In the genomic region with DNA sequence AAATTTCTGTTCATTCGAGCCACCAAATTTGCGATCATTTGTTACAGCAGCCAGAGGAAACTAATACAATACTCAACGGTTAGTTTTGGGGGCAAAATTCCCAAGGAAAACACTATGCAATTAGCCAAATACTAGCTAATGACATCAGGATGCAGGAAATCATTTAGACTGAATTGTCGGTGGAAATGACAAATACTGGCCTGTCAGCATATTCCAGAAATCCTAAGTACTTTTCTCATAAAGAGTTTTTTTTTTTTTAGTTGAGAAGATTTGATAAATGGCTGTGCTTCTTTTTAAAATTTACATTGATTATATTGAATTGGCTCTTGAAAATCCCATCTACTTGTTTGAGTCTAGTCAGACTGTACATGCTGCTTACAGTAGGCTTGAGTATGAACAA, we compare ENCODE assay signal across 8 cellular contexts.
"Had no signal": no experiment of that assay in that cellular context is flagged by ENCODE, and none has a peak within 500 bp of the region (broad histone marks: within the 10 kb centered on the region; RNA-seq: fewer than 3 reads in every experiment).

No MANE protein-coding gene starts in this region.

- FAIRE-seq: H1, H54, HTR-8/SVneo had no signal

- H3K9me3 Mint-ChIP-seq: GM23338, H9 had no signal

- H3K9ac ChIP-seq: KMS-11 had no signal

- H2AFZ ChIP-seq: GM23338 had no signal

- ATAC-seq: GM23338 had no signal

- H3K4me2 ChIP-seq: GM23338, KMS-11 had no signal

- H3K4me3 Mint-ChIP-seq: GM23338, H9 had no signal

- H3K27ac Mint-ChIP-seq: GM23338, H9 had no signal

- H3K4me3 ChIP-seq: GM23338 had no signal

- DNase-seq: H9, HCEC 1CT, KBM-7 had no signal

- H3K27ac ChIP-seq: KMS-11 had no signal
